In genomic region chr16:11716330-11716729, GRCh38 we compare ENCODE assay signal across 16 cellular contexts. TPM values are rescaled to one million over a fixed set of nuclear protein-coding genes. Genes with fewer than 3 reads are reported as not detected.
DNase-seq lines count a peak whose midpoint lies in the region; ATAC-seq and TF ChIP-seq lines count a peak whose summit lies in the region.
"Had no signal": no experiment of that assay in that cellular context is flagged by ENCODE, and none has a peak within 500 bp of the region (broad histone marks: within the 10 kb centered on the region; RNA-seq: fewer than 3 reads in every experiment).

No MANE protein-coding gene starts in this region.

- TF ChIP-seq CTCF in GM13977 (IDR thresholded peaks at IDR 0.05; ENCODE audit: extremely low read depth, insufficient read depth, missing control alignments): no peak

- intact Hi-C loops in activated naive CD4-positive, alpha-beta T cell treated with anti-CD3 and anti-CD28 coated beads for 36 hours (cut with micrococcal nuclease): no loop called here

- no peak overlapping the region for H3K4me3 Mint-ChIP-seq in activated naive CD4-positive, alpha-beta T cell treated with anti-CD3 and anti-CD28 coated beads for 36 hours
- H3K4me3 Mint-ChIP-seq: activated CD4-positive, alpha-beta T cell treated with anti-CD3 and anti-CD28 coated beads, Interleukin-2, amount 10 ng/mL, durations not matched to agents 24 days and 14 days had no signal

- H3K9me3 Mint-ChIP-seq in activated naive CD4-positive, alpha-beta T cell treated with anti-CD3 and anti-CD28 coated beads for 36 hours: no peaks in the 10 kb centered on the region
- H3K9me3 Mint-ChIP-seq: activated CD4-positive, alpha-beta T cell treated with anti-CD3 and anti-CD28 coated beads, Interleukin-2, amount 10 ng/mL, durations not matched to agents 24 days and 14 days had no signal

- H3K4me1 Mint-ChIP-seq in activated naive CD4-positive, alpha-beta T cell treated with anti-CD3 and anti-CD28 coated beads for 36 hours (ENCODE audit: low read depth): peaks cover 6% of the 10 kb centered on the region

- H3K4me3 ChIP-seq in muscle layer of duodenum (ENCODE audit: low read depth in 1 of 2, low read length in 2 of 2): no peak overlapping the region
- H3K4me3 ChIP-seq: heart right ventricle, upper lobe of left lung had no signal

- ATAC-seq in GM21723 (IDR thresholded peaks at IDR 0.05; ENCODE audit: unreplicated experiment): no peak
- ATAC-seq: HCT116, heart right ventricle had no signal

- H3K27me3 Mint-ChIP-seq in activated naive CD4-positive, alpha-beta T cell treated with anti-CD3 and anti-CD28 coated beads for 36 hours (ENCODE audit: low read depth): no peaks in the 10 kb centered on the region
- H3K27me3 Mint-ChIP-seq: activated CD4-positive, alpha-beta T cell treated with anti-CD3 and anti-CD28 coated beads, Interleukin-2, amount 10 ng/mL, durations not matched to agents 24 days and 14 days had no signal

- H3K27ac Mint-ChIP-seq in activated naive CD4-positive, alpha-beta T cell treated with anti-CD3 and anti-CD28 coated beads for 36 hours: peak overlapping the region; percentile 17

- H3K4me1 ChIP-seq in muscle layer of duodenum (ENCODE audit: control insufficient read depth in 1 of 2, insufficient read depth in 2 of 2, low read length in 2 of 2): peaks cover 0 to 24% of the 10 kb centered on the region in 2 donors

- no peak for DNase-seq in activated naive CD4-positive, alpha-beta T cell treated with anti-CD3 and anti-CD28 coated beads for 36 hours
- DNase-seq in activated naive CD4-positive, alpha-beta T cell treated with anti-CD3 and anti-CD28 coated beads, Interleukin-2, amount 50 U/mL, for 16 hours: no peak
- DNase-seq in amniotic epithelial cell (ENCODE audit: low read depth) (peak; percentile 33), NCI-H524 treated with DMSO at 0.1 percent for 48 hours (lab: John Stamatoyannopoulos, UW) (no peak), GM13977 (ENCODE audit: low spot score) (no peak), KBM-7 (no peak)
- DNase-seq: activated CD4-positive, alpha-beta T cell treated with anti-CD3 and anti-CD28 coated beads, Interleukin-2, amount 10 ng/mL, durations not matched to agents 24 days and 14 days; activated CD8-positive, alpha-beta memory T cell treated with anti-CD3 and anti-CD28 coated beads, Interleukin-2, amount 50 U/mL, for 48 hours; activated naive CD4-positive, alpha-beta T cell treated with Interleukin-2 at 50 U/mL for 16 hours; heart right ventricle; NCI-H146; SK-N-SH; upper lobe of left lung had no signal

- H3K36me3 Mint-ChIP-seq in activated naive CD4-positive, alpha-beta T cell treated with anti-CD3 and anti-CD28 coated beads for 36 hours (ENCODE audit: low read depth): peaks cover 17% of the 10 kb centered on the region

- peak overlapping the region; percentile 70 for H3K27ac ChIP-seq in muscle layer of duodenum (ENCODE audit: low read length)

- peaks cover 14 to 19% of the 10 kb centered on the region in 2 donors for H3K36me3 ChIP-seq in muscle layer of duodenum (ENCODE audit: control insufficient read depth in 1 of 2, insufficient read depth in 2 of 2, low read length in 2 of 2)

- no peaks in the 10 kb centered on the region for H3K9me3 ChIP-seq in muscle layer of duodenum (ENCODE audit: control insufficient read depth in 1 of 2, low read length in 2 of 2)
- H3K9me3 ChIP-seq: heart right ventricle, SK-N-SH, upper lobe of left lung had no signal

- no peaks in the 10 kb centered on the region for H3K27me3 ChIP-seq in muscle layer of duodenum (ENCODE audit: low read depth, low read length)
- H3K27me3 ChIP-seq: heart right ventricle, upper lobe of left lung had no signal

- CTCF ChIA-PET in activated naive CD4-positive, alpha-beta T cell treated with anti-CD3 and anti-CD28 coated beads for 36 hours (lab: Charles Lee): interaction anchor here (0.7 to 1.3 kb wide), 2 partner anchors 18 to 25 kb away, joined by 3 to 4 read pairs; no protein-coding TSS in a partner anchor

- in situ Hi-C loops in GM13977 (cut with MboI; ENCODE audit: low pct_unique_long_range_greater_than_20kb, low sequenced_read_pairs, unreplicated experiment) (loop anchor here (25.0 kb wide), 2 partner anchors 304 to 754 kb away; no protein-coding TSS in a partner anchor), KBM-7 (cut with MboI; ENCODE audit: low pct_unique_long_range_greater_than_20kb, low sequenced_read_pairs) (no loop called here)

RNA-seq across cellular contexts. Expression of gene TXNDC11, which starts 26.3 kb away (rescaled TPM):
- 10 to 100 TPM; 24.6 to 25.5 TPM for total RNA-seq in activated naive CD4-positive, alpha-beta T cell treated with anti-CD3 and anti-CD28 coated beads for 36 hours

RNA-seq across cellular contexts. Expression of gene SNN, which starts 48.1 kb away (rescaled TPM):
- 10 to 100 TPM; 12.0 to 13.6 TPM for total RNA-seq in activated naive CD4-positive, alpha-beta T cell treated with anti-CD3 and anti-CD28 coated beads for 36 hours
